Comparison of ENCODE assay signal across 2 cellular contexts in genomic region chr12:118500302-118500701, GRCh38.
TF ChIP-seq lines count a peak whose summit lies in the region.

No MANE protein-coding gene starts in this region.

TF ChIP-seq in GM23338, 12 proteins besides CTCF, POLR2A, EP300 and RAD21 (continued from another document):
- TF ChIP-seq ETS1 (IDR thresholded peaks at IDR 0.05) (no peak), REST (IDR thresholded peaks at IDR 0.05; ENCODE audit: unreplicated experiment) (no peak), STAT1 (IDR thresholded peaks at IDR 0.05; ENCODE audit: unreplicated experiment) (no peak), JUNB (IDR thresholded peaks at IDR 0.05; ENCODE audit: unreplicated experiment) (no peak), CREB1 (CRISPR knock-in tag; IDR thresholded peaks at IDR 0.05; ENCODE audit: low read depth) (no peak), NANOG (IDR thresholded peaks at IDR 0.05; ENCODE audit: borderline replicate concordance) (no peak), ZNF462 (CRISPR knock-in tag; IDR thresholded peaks at IDR 0.05) (no peak), EZH2phosphoT487 (IDR thresholded peaks at IDR 0.05; ENCODE audit: unreplicated experiment) (no peak), EZH2 (IDR thresholded peaks at IDR 0.05; ENCODE audit: low read depth, unreplicated experiment) (no peak), ZNF114 (CRISPR knock-in tag; IDR thresholded peaks at IDR 0.05) (no peak)

TF ChIP-seq in H1, 55 proteins besides CTCF, POLR2A, EP300 and RAD21 (continued from another document):
- no peak for TF ChIP-seq USF2 (IDR thresholded peaks at IDR 0.05; ENCODE audit: low read length)
- TF ChIP-seq HDAC2 (IDR thresholded peaks at IDR 0.05; ENCODE audit: borderline replicate concordance in 1 of 2, low read depth in 2 of 2, low read length in 2 of 2) = no peak
